In the genomic region with DNA sequence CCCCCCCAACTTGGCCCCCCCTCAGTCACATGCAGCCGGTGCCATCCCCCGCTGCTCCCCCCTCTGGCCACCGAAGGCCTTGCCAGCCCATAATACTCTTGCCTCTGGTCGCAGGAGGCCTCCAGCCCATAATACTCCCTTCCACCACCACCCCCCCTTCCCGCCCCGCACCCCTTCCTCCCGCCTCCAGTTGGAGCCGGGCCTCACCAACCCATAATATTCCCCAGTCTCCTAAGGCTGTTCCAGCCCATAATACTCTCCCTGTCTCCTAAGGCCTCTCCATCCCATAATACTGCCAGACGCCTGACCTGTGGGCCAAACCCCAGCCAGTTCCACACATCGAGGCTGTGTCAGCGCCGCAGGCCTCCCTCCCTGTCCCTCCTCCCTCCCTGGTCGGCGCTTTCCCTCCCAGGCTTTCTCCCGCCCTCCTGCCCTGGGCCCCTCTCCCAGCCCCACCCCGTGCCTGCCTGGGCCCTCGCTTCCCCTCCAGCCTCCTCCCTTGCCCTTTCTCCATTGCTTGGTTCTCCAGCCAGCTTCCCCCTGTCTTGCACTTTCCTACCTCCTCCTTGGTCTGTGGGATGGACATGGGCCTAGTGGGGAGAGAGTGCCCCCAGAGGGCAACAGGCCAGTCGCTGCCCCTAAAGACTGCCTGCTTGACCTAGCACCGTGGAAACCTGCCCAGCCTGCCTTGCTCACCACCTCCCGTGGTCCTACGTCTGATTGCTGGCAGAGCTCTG, we compare ENCODE assay signal across 8 cellular contexts. TPM values are rescaled to one million over a fixed set of nuclear protein-coding genes. Genes with fewer than 3 reads are reported as not detected.
DNase-seq lines count a peak whose midpoint lies in the region; ATAC-seq and TF ChIP-seq lines count a peak whose summit lies in the region.

No MANE protein-coding gene starts in this region.

- H3K36me3 ChIP-seq in Peyer's patch (no peaks in the 10 kb centered on the region), ascending aorta (no peaks in the 10 kb centered on the region)

- in situ Hi-C loops in G401 (cut with HindIII; ENCODE audit: low sequenced_read_pairs): no loop called here

- H3K9me3 ChIP-seq in Peyer's patch: no peaks in the 10 kb centered on the region
- H3K9me3 ChIP-seq in ascending aorta: no peaks in the 10 kb centered on the region

- intact Hi-C loops in ascending aorta (cut with DNase I): loop anchor here (1.0 kb wide), 2 partner anchors 49 to 75 kb away; partner anchors contain the start of genes ING4 and ZNF384
- intact Hi-C loops in cardiac septum (cut with DNase I): loop anchor here (5.0 kb wide), 1 partner anchor 213 kb away; the partner anchor contains the start of gene P3H3

- DNase-seq in G401 (ENCODE audit: low spot score): peak; percentile 98
- DNase-seq in LNCaP clone FGC (ENCODE audit: low read depth): peak; percentile 93
- peak; percentile 80 to 92 (median 90) for DNase-seq in Peyer's patch
- DNase-seq in ascending aorta (ENCODE audit: low spot score in 2 of 2): peak; percentile 85 to 96
- DNase-seq in cardiac septum (ENCODE audit: low spot score): peak; percentile 92
- peak; percentile 93 for DNase-seq in occipital lobe (lab: John Stamatoyannopoulos, UW)

- H3K27ac ChIP-seq in Peyer's patch: peak overlapping the region; percentile 76 to 95 (median 86)
- peak overlapping the region; percentile 94 to 97 for H3K27ac ChIP-seq in ascending aorta

- no peak overlapping the region for H3K4me3 ChIP-seq in LNCaP clone FGC (ENCODE audit: low read depth, low read length)
- no peak overlapping the region for H3K4me3 ChIP-seq in Peyer's patch
- H3K4me3 ChIP-seq in ascending aorta: peak overlapping the region in 1 of 2 donors; percentile 35

- ATAC-seq in GM19328 (IDR thresholded peaks at IDR 0.05; ENCODE audit: unreplicated experiment): no peak
- no peak for ATAC-seq in GM21528 (IDR thresholded peaks at IDR 0.05; ENCODE audit: low FRiP score, unreplicated experiment)

- peak; percentile 12; the same call in 1 of the 2 replicates for TF ChIP-seq CTCF in LNCaP clone FGC (IDR thresholded peaks at IDR 0.05; ENCODE audit: control insufficient read depth, extremely low read depth, insufficient read depth)
- peak in 1 of 6 experiments; percentile 7 for TF ChIP-seq CTCF in Peyer's patch (IDR thresholded peaks at IDR 0.05)
- peak in 1 of 3 experiments; percentile 3 for TF ChIP-seq CTCF in ascending aorta (IDR thresholded peaks at IDR 0.05)

- TF ChIP-seq POLR2A in Peyer's patch (IDR thresholded peaks at IDR 0.05): peak; percentile 14 to 42

- no peaks in the 10 kb centered on the region for H3K27me3 ChIP-seq in Peyer's patch
- no peaks in the 10 kb centered on the region for H3K27me3 ChIP-seq in ascending aorta

- H3K4me1 ChIP-seq in Peyer's patch (peaks cover 12 to 29% (median 20%) of the 10 kb centered on the region in 4 donors), ascending aorta (peaks cover 17 to 22% of the 10 kb centered on the region in 2 donors)

RNA-seq across cellular contexts. Expression of gene CHD4, which starts 6.8 kb away (rescaled TPM):
- 374 and 375 TPM in 2 replicates for total RNA-seq in G401 (2014; rRNA removed; shearing (Covaris generic))
- total RNA-seq in Peyer's patch (100 to 1,000 TPM; 129 to 209 (median 167) TPM), ascending aorta (185 TPM), cardiac septum (186 TPM), occipital lobe (149 TPM)

RNA-seq across cellular contexts. Expression of gene LPAR5, which starts 21.8 kb away (rescaled TPM):
- 0.03 TPM in 1 of 2 replicates, not detected in the other for total RNA-seq in G401 (2014; rRNA removed; shearing (Covaris generic))
- total RNA-seq in Peyer's patch (10 to 100 TPM; 18.7 to 36.2 (median 25.3) TPM), ascending aorta (0.21 TPM), cardiac septum (2.6 TPM), occipital lobe (0.62 TPM)

RNA-seq across cellular contexts. Expression of gene ACRBP, which starts 33.3 kb away (rescaled TPM):
- not detected in 2 replicates for total RNA-seq in G401 (2014; rRNA removed; shearing (Covaris generic))
- 10 to 100 TPM in 2 of 4 donors, 1 to 10 TPM in 2; 5.1 to 12.1 (median 10.3) TPM for total RNA-seq in Peyer's patch
- 10.6 TPM for total RNA-seq in ascending aorta
- total RNA-seq in cardiac septum: 1.6 TPM
- total RNA-seq in occipital lobe: 0.62 TPM

RNA-seq across cellular contexts. Expression of gene NOP2, which starts 45.9 kb away (rescaled TPM):
- total RNA-seq in G401 (2014; rRNA removed; shearing (Covaris generic)): 45.5 and 70.7 TPM in 2 replicates
- total RNA-seq in Peyer's patch (100 to 1,000 TPM in 1 of 4 donors, 10 to 100 TPM in 3; 21.4 to 135 (median 43.6) TPM), ascending aorta (77.4 TPM), cardiac septum (18.5 TPM), occipital lobe (10.8 TPM)

RNA-seq across cellular contexts. Expression of gene ING4, which starts 49.0 kb away (rescaled TPM):
- total RNA-seq in G401 (2014; rRNA removed; shearing (Covaris generic)): 33.0 and 47.7 TPM in 2 replicates
- total RNA-seq in Peyer's patch (100 to 1,000 TPM in 1 of 4 donors, 10 to 100 TPM in 3; 32.6 to 109 (median 45.4) TPM), ascending aorta (2.6 TPM), cardiac septum (20.6 TPM), occipital lobe (65.0 TPM)
